10 cellular contexts compared by ENCODE assay signal in genomic region chr10:102773986-102774385, GRCh38. TPM values are rescaled to one million over a fixed set of nuclear protein-coding genes. Genes with fewer than 3 reads are reported as not detected.
DNase-seq lines count a peak whose midpoint lies in the region; ATAC-seq and TF ChIP-seq lines count a peak whose summit lies in the region.
"Had no signal": no experiment of that assay in that cellular context is flagged by ENCODE, and none has a peak within 500 bp of the region (broad histone marks: within the 10 kb centered on the region; RNA-seq: fewer than 3 reads in every experiment).

No MANE protein-coding gene starts in this region.

- no peaks in the 10 kb centered on the region for H3K27me3 ChIP-seq in KMS-11 (ENCODE audit: insufficient read depth, low read depth)

- H3K9me3 Mint-ChIP-seq in nephron progenitor cell: no peaks in the 10 kb centered on the region

- H3K27me3 Mint-ChIP-seq in nephron progenitor cell (ENCODE audit: low read depth, poor library complexity): no peaks in the 10 kb centered on the region

- H2AFZ ChIP-seq in KMS-11 (ENCODE audit: low read depth): no peak overlapping the region

- H3K4me3 ChIP-seq in KMS-11 (IDR thresholded peaks at IDR 0.05; ENCODE audit: insufficient read depth, low read depth, low read length): no peak overlapping the region

- ATAC-seq in GM18505 (IDR thresholded peaks at IDR 0.05; ENCODE audit: unreplicated experiment) (no peak), HG03342 (IDR thresholded peaks at IDR 0.05; ENCODE audit: unreplicated experiment) (no peak)

- no peaks in the 10 kb centered on the region for H3K36me3 Mint-ChIP-seq in nephron progenitor cell (ENCODE audit: low read depth)

- H3K4me2 ChIP-seq in KMS-11: peak overlapping the region; percentile 80

- H3K4me3 Mint-ChIP-seq in nephron progenitor cell: peak overlapping the region; percentile 53

- H4K20me1 ChIP-seq in KMS-11 (ENCODE audit: insufficient read depth): no peaks in the 10 kb centered on the region

- H3K27ac ChIP-seq in KMS-11: peak overlapping the region; percentile 67

- TF ChIP-seq CTCF in KMS-11 (conservative IDR thresholded peaks at IDR 0.05; ENCODE audit: low read depth, low read length) (no peak), nephron progenitor cell (IDR thresholded peaks at IDR 0.05) (no peak)

- DNase-seq in Ammon's horn (ENCODE audit: low spot score): peak; percentile 65
- DNase-seq in dermis microvascular lymphatic vessel endothelial cell (ENCODE audit: low read depth in 2 of 2): peak; percentile 80 to 84
- no peak for DNase-seq in nephron progenitor cell
- DNase-seq in NCI-H1105 (lab: John Stamatoyannopoulos, UW): no peak
- DNase-seq in DMS53 (lab: John Stamatoyannopoulos, UW): no peak
- DNase-seq: activated CD8-positive, alpha-beta memory T cell treated with anti-CD3 and anti-CD28 coated beads, Interleukin-2, amount 50 U/mL, for 48 hours; NCI-H1436 treated with DMSO at 0.1 percent for 48 hours had no signal

- no peak for TF ChIP-seq POLR2A in GM18505 (IDR thresholded peaks at IDR 0.05; ENCODE audit: borderline replicate concordance, extremely low read depth, insufficient read depth, insufficient read length)

- peak overlapping the region; percentile 57 for H3K27ac Mint-ChIP-seq in nephron progenitor cell

- peaks cover 72% of the 10 kb centered on the region for H3K79me2 ChIP-seq in KMS-11 (ENCODE audit: insufficient read depth, low read depth)

- peaks cover 91% of the 10 kb centered on the region for H3K4me1 Mint-ChIP-seq in nephron progenitor cell

- peaks cover 99% of the 10 kb centered on the region for H3K4me1 ChIP-seq in KMS-11 (ENCODE audit: low read depth, poor library complexity, severe bottlenecking)

- no peaks in the 10 kb centered on the region for H3K36me3 ChIP-seq in KMS-11 (ENCODE audit: insufficient read depth)

- no peak overlapping the region for H3K9ac ChIP-seq in KMS-11

RNA-seq across cellular contexts. Expression of gene WBP1L, which starts 30.2 kb away (rescaled TPM):
- 35.8 and 81.3 TPM in 2 replicates for total RNA-seq in dermis microvascular lymphatic vessel endothelial cell

RNA-seq across cellular contexts. Expression of gene SFXN2, which starts 59.5 kb away (rescaled TPM):
- total RNA-seq in dermis microvascular lymphatic vessel endothelial cell: 6.8 and 6.9 TPM in 2 replicates

RNA-seq across cellular contexts. Expression of gene ARL3, which starts 59.8 kb away (rescaled TPM):
- total RNA-seq in dermis microvascular lymphatic vessel endothelial cell: 3.2 and 4.4 TPM in 2 replicates

Comparison
In these comparisons a context has a peak if more than half of its experiments do, and no peak if none do; other contexts are left out.
1. DNase-seq: peak in Ammon's horn (single experiment) and dermis microvascular lymphatic vessel endothelial cell (2 of 2); none in nephron progenitor cell (single experiment), NCI-H1105 (single experiment) and DMS53 (single experiment).